18 cellular contexts compared by ENCODE assay signal in the genomic region with DNA sequence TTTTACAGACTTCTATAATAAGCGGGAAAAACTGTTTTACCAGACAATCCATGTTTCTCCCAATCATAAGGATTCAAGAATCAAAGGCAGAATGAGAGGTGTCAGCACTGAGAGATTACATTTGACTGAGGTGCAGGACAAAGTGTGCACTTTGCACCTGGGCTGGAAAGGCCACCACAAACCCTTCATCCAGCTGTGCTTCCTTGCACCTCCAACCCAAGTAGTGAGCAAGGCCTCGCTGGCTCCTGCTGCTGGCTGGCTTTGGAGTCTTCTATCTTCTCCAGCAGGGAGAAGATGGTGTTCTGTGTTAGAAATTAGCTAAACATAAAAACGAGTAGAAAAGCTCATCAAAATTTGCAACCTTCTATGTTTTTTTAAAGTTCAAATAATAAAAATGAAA.
DNase-seq lines count a peak whose midpoint lies in the region; ATAC-seq and TF ChIP-seq lines count a peak whose summit lies in the region.
"Had no signal": no experiment of that assay in that cellular context is flagged by ENCODE, and none has a peak within 500 bp of the region (broad histone marks: within the 10 kb centered on the region; RNA-seq: fewer than 3 reads in every experiment).

No MANE protein-coding gene starts in this region.

- H3K27me3 Mint-ChIP-seq in naive thymus-derived CD8-positive, alpha-beta T cell = no peaks in the 10 kb centered on the region
- H3K27me3 Mint-ChIP-seq: CD4-positive, alpha-beta T cell had no signal

- H3K27ac ChIP-seq in A673 (ENCODE audit: low read depth, low read length, poor library complexity, severe bottlenecking) (no peak overlapping the region), WERI-Rb-1 (no peak overlapping the region), right lobe of liver (no peak overlapping the region)
- H3K27ac ChIP-seq: PC-9, SJCRH30 had no signal

- TF ChIP-seq CTCF in A673 (conservative IDR thresholded peaks at IDR 0.05; ENCODE audit: low read depth, low read length) (peak; percentile 14; the same call in 1 of the 2 replicates), LNCaP clone FGC (IDR thresholded peaks at IDR 0.05; ENCODE audit: control insufficient read depth, extremely low read depth, insufficient read depth) (peak; percentile 23; the same call in 1 of the 2 replicates), WERI-Rb-1 (IDR thresholded peaks at IDR 0.05; ENCODE audit: low read depth, low read length) (peak; percentile 29; the same call in 1 of the 2 replicates), right lobe of liver (IDR thresholded peaks at IDR 0.05) (no peak)

- no peaks in the 10 kb centered on the region for H3K36me3 ChIP-seq in A673 (ENCODE audit: insufficient read depth, low read length, poor library complexity, severe bottlenecking)
- H3K36me3 ChIP-seq in WERI-Rb-1 = peaks cover 10% of the 10 kb centered on the region
- no peaks in the 10 kb centered on the region for H3K36me3 ChIP-seq in right lobe of liver

- peak in 3 of 4 donors; percentile 35 to 53 (median 44) for ATAC-seq in right lobe of liver
- no peak for ATAC-seq in naive thymus-derived CD8-positive, alpha-beta T cell
- ATAC-seq in HG02642 (IDR thresholded peaks at IDR 0.05; ENCODE audit: poor library complexity, unreplicated experiment) = no peak
- ATAC-seq: HCT116 had no signal

- POLR2A ChIA-PET in A673 (lab: Charles Lee; ENCODE audit: low non-redundant PET) = no interaction called here
- POLR2A ChIA-PET in naive thymus-derived CD8-positive, alpha-beta T cell (lab: Charles Lee) = no interaction called here

- H3K4me3 ChIP-seq in A673 (ENCODE audit: low read depth, low read length, poor library complexity, severe bottlenecking) (no peak overlapping the region), LNCaP clone FGC (ENCODE audit: low read depth, low read length) (no peak overlapping the region), WERI-Rb-1 (ENCODE audit: low read depth, low read length) (no peak overlapping the region), right lobe of liver (no peak overlapping the region)
- H3K4me3 ChIP-seq: PC-9, SJCRH30 had no signal

- H3K36me3 Mint-ChIP-seq in naive thymus-derived CD8-positive, alpha-beta T cell = peaks cover 11 to 36% (median 29%) of the 10 kb centered on the region in 3 donors

- no peak overlapping the region for H3K4me3 Mint-ChIP-seq in naive thymus-derived CD8-positive, alpha-beta T cell
- H3K4me3 Mint-ChIP-seq: CD4-positive, alpha-beta T cell had no signal

- H3K4me1 ChIP-seq in A673 (ENCODE audit: insufficient read depth, low read length, poor library complexity, severe bottlenecking) = no peaks in the 10 kb centered on the region
- H3K4me1 ChIP-seq in right lobe of liver = peaks cover 0 to 4% (median 0%) of the 10 kb centered on the region in 4 donors
- H3K4me1 ChIP-seq: SJCRH30 had no signal

- intact Hi-C loops in A673 (cut with micrococcal nuclease; ENCODE audit: unreplicated experiment) = no loop called here
- intact Hi-C loops in right lobe of liver (cut with DNase I) = no loop called here

- peaks cover 7 to 15% (median 13%) of the 10 kb centered on the region in 4 donors for H3K4me1 Mint-ChIP-seq in naive thymus-derived CD8-positive, alpha-beta T cell

- BruUV-seq in A673 (replicated peaks; lab: Mats Ljungman, UMichigan) = no TSS peak

- peaks cover 0 to 9% (median 6%) of the 10 kb centered on the region in 9 donors for H3K9me3 Mint-ChIP-seq in naive thymus-derived CD8-positive, alpha-beta T cell

- no peak overlapping the region for H3K27ac Mint-ChIP-seq in naive thymus-derived CD8-positive, alpha-beta T cell
- H3K27ac Mint-ChIP-seq: CD4-positive, alpha-beta T cell had no signal

- H3K9me3 ChIP-seq in A673 (ENCODE audit: low read depth, low read length, poor library complexity, severe bottlenecking) = peaks cover 11% of the 10 kb centered on the region
- H3K9me3 ChIP-seq in WERI-Rb-1 (ENCODE audit: severe bottlenecking) = peaks cover 8% of the 10 kb centered on the region
- no peaks in the 10 kb centered on the region for H3K9me3 ChIP-seq in right lobe of liver

- CTCF ChIA-PET in A673 (lab: Charles Lee) = no interaction called here

- WGBS in right lobe of liver (ENCODE audit: insufficient coverage, low coverage, low lambda C conversion rate, missing lambda C conversion rate) = 70% methylated on average over 3 of the region's 3 CpGs

- no peak for TF ChIP-seq POLR2A in right lobe of liver (IDR thresholded peaks at IDR 0.05)

- DNase-seq in A673 (ENCODE audit: low spot score) = no peak
- DNase-seq in LNCaP clone FGC (ENCODE audit: low read depth) = no peak
- no peak for DNase-seq in WERI-Rb-1
- DNase-seq in right lobe of liver = no peak
- DNase-seq in naive thymus-derived CD8-positive, alpha-beta T cell = no peak
- no peak for DNase-seq in MV-4-11 (lab: John Stamatoyannopoulos, UW)
- no peak for DNase-seq in NCI-H187 treated with DMSO at 0.1 percent for 48 hours (lab: John Stamatoyannopoulos, UW)
- DNase-seq: 8988T; CD4-positive, alpha-beta T cell; DMS153; GF-D8; NCI-H146; NCI-H2081 treated with DMSO at 0.1 percent for 48 hours; NCI-H774; PC-9; SJCRH30 had no signal

- H3K27me3 ChIP-seq in A673 (replicated peaks; ENCODE audit: insufficient read depth, low read depth, low read length, poor library complexity) = no peaks in the 10 kb centered on the region
- no peaks in the 10 kb centered on the region for H3K27me3 ChIP-seq in WERI-Rb-1 (ENCODE audit: insufficient read depth, low read depth, severe bottlenecking)
- H3K27me3 ChIP-seq in right lobe of liver = no peaks in the 10 kb centered on the region
- H3K27me3 ChIP-seq: SJCRH30 had no signal

Comparison
In these comparisons a context has a peak if more than half of its experiments do, and no peak if none do; other contexts are left out.
1. CTCF ChIP-seq: peak in A673 (single experiment), LNCaP clone FGC (single experiment) and WERI-Rb-1 (single experiment); none in right lobe of liver (0 of 4).
2. ATAC-seq: peak in right lobe of liver (3 of 4); none in naive thymus-derived CD8-positive, alpha-beta T cell (0 of 2) and HG02642 (single experiment).